15 cellular contexts compared by ENCODE assay signal in genomic region chr18:4233468-4233867, GRCh38.
A peak's percentile ranks its signal among the peaks of the same experiment; 100 is the strongest.
DNase-seq lines count a peak whose midpoint lies in the region; ATAC-seq and TF ChIP-seq lines count a peak whose summit lies in the region.
"Had no signal": no experiment of that assay in that cellular context is flagged by ENCODE, and none has a peak within 500 bp of the region (broad histone marks: within the 10 kb centered on the region; RNA-seq: fewer than 3 reads in every experiment).

No MANE protein-coding gene starts in this region.

- no peak overlapping the region for H2BK120ac ChIP-seq in mesendoderm (ENCODE audit: low read depth, low read length)

- H3K4me3 Mint-ChIP-seq in WTC11: peak overlapping the region; percentile 20
- H3K4me3 Mint-ChIP-seq: B cell; CD4-positive, alpha-beta T cell had no signal

- no peak overlapping the region for H3K23ac ChIP-seq in mesendoderm (ENCODE audit: low read length)

- POLR2A ChIA-PET in A673 (lab: Charles Lee; ENCODE audit: low non-redundant PET): no interaction called here
- POLR2A ChIA-PET in WTC11 (lab: Charles Lee): no interaction called here

- H3K4ac ChIP-seq in mesendoderm (ENCODE audit: low read depth, low read length): no peak overlapping the region

- H3K79me2 ChIP-seq in mesendoderm (ENCODE audit: control insufficient read depth, insufficient read depth, low read length): no peaks in the 10 kb centered on the region

- no peaks in the 10 kb centered on the region for H3K79me1 ChIP-seq in mesendoderm (ENCODE audit: low read length)

- no peak overlapping the region for H3K4me2 ChIP-seq in mesendoderm (ENCODE audit: low read length)

- H3K27ac Mint-ChIP-seq in WTC11: no peak overlapping the region
- H3K27ac Mint-ChIP-seq: B cell; CD4-positive, alpha-beta T cell had no signal

- H2BK5ac ChIP-seq in mesendoderm (ENCODE audit: low read length): no peak overlapping the region

- TF ChIP-seq CTCF in A673 (conservative IDR thresholded peaks at IDR 0.05; ENCODE audit: low read depth, low read length): no peak
- no peak for TF ChIP-seq CTCF in WTC11 (IDR thresholded peaks at IDR 0.05)

- H3K9ac ChIP-seq in HUES6 (ENCODE audit: low read length) (no peak overlapping the region), mesendoderm (ENCODE audit: low read length) (no peak overlapping the region)

- H3K18ac ChIP-seq in mesendoderm (ENCODE audit: low read length): no peak overlapping the region

- H3K56ac ChIP-seq in mesendoderm (ENCODE audit: low read length): no peak overlapping the region

- no peak overlapping the region for H2AK5ac ChIP-seq in mesendoderm (ENCODE audit: low read length)

- H3K4me1 Mint-ChIP-seq in WTC11: peaks cover 68% of the 10 kb centered on the region
- H3K4me1 Mint-ChIP-seq: B cell had no signal

- H3K4me3 ChIP-seq in A673 (ENCODE audit: low read depth, low read length, poor library complexity, severe bottlenecking) (no peak overlapping the region), HUES6 (ENCODE audit: low read depth, low read length) (peak overlapping the region; percentile 42), mesendoderm (ENCODE audit: low read length) (no peak overlapping the region)
- H3K4me3 ChIP-seq: HAP-1, K562 had no signal

- H2BK15ac ChIP-seq in mesendoderm (replicated peaks; ENCODE audit: low read depth): no peak overlapping the region

- H3K36me3 Mint-ChIP-seq in WTC11: peaks cover 7% of the 10 kb centered on the region; the same call in 1 of the 2 replicates

- H3K27ac ChIP-seq in A673 (ENCODE audit: low read depth, low read length, poor library complexity, severe bottlenecking) (no peak overlapping the region), HUES6 (ENCODE audit: low read depth, low read length) (peak overlapping the region; percentile 14; the same call in 1 of the 2 replicates), mesendoderm (ENCODE audit: low read depth, low read length) (no peak overlapping the region)

- DNase-seq in A673 (ENCODE audit: low spot score) (peak; percentile 34), WTC11 (ENCODE audit: low spot score) (no peak), mesendoderm (peak; percentile 30), left lobe of liver (ENCODE audit: low spot score) (no peak), 8988T (no peak)
- DNase-seq: C1 segment of cervical spinal cord; CD4-positive, alpha-beta T cell; DND-41; GDM1; Karpas-422 had no signal

- H4K8ac ChIP-seq in mesendoderm (ENCODE audit: low read depth, low read length): no peak overlapping the region

- peaks cover 52% of the 10 kb centered on the region for H3K27me3 Mint-ChIP-seq in WTC11 (ENCODE audit: low read depth)
- H3K27me3 Mint-ChIP-seq: B cell; CD4-positive, alpha-beta T cell had no signal

- no TSS peak for BruUV-seq in A673 (replicated peaks; lab: Mats Ljungman, UMichigan)

- CTCF ChIA-PET in A673 (lab: Charles Lee): no interaction called here
- CTCF ChIA-PET in WTC11 (lab: Charles Lee): interaction anchor here (1.3 kb wide), 1 partner anchor 51 kb away, joined by 3 read pairs; no protein-coding TSS in a partner anchor

- no CpG with 5 or more reads among the region's 3 CpGs for WGBS in mesendoderm (ENCODE audit: extremely low coverage, insufficient coverage, low lambda C conversion rate)

- H3K4me1 ChIP-seq in A673 (ENCODE audit: insufficient read depth, low read length, poor library complexity, severe bottlenecking) (peaks cover 19% of the 10 kb centered on the region), HUES6 (ENCODE audit: control insufficient read depth, insufficient read depth, low read length) (peaks cover 56% of the 10 kb centered on the region), mesendoderm (ENCODE audit: control insufficient read depth, low read depth, low read length) (peaks cover 4% of the 10 kb centered on the region)

- H3K36me3 ChIP-seq in A673 (ENCODE audit: insufficient read depth, low read length, poor library complexity, severe bottlenecking): no peaks in the 10 kb centered on the region
- H3K36me3 ChIP-seq in HUES6 (ENCODE audit: control insufficient read depth, insufficient read depth, low read length): no peaks in the 10 kb centered on the region
- no peaks in the 10 kb centered on the region for H3K36me3 ChIP-seq in mesendoderm (ENCODE audit: control insufficient read depth, insufficient read depth, low read length)
- H3K36me3 ChIP-seq: HAP-1 had no signal

- no peak overlapping the region for H4K5ac ChIP-seq in mesendoderm (ENCODE audit: low read length)

- ATAC-seq in WTC11: no peak
- no peak for ATAC-seq in left lobe of liver
- ATAC-seq in HG03025 (IDR thresholded peaks at IDR 0.05; ENCODE audit: low FRiP score, unreplicated experiment): no peak
- ATAC-seq: K562 had no signal

- peaks cover 13% of the 10 kb centered on the region for H3K9me3 Mint-ChIP-seq in WTC11

- intact Hi-C loops in A673 (cut with micrococcal nuclease; ENCODE audit: unreplicated experiment): no loop called here

- H3K9me3 ChIP-seq in A673 (ENCODE audit: low read depth, low read length, poor library complexity, severe bottlenecking): peaks cover 5% of the 10 kb centered on the region
- peaks cover 5% of the 10 kb centered on the region; the same call in 1 of the 2 replicates for H3K9me3 ChIP-seq in HUES6 (ENCODE audit: control insufficient read depth, insufficient read depth, low read depth, low read length)

- H3K27me3 ChIP-seq in A673 (replicated peaks; ENCODE audit: insufficient read depth, low read depth, low read length, poor library complexity) (no peaks in the 10 kb centered on the region), HUES6 (ENCODE audit: control insufficient read depth, insufficient read depth, low read length) (no peaks in the 10 kb centered on the region; the same call in 1 of the 2 replicates), mesendoderm (ENCODE audit: insufficient read depth, low read length, poor library complexity) (no peaks in the 10 kb centered on the region)

TF ChIP-seq in WTC11, 78 proteins besides CTCF, POLR2A, EP300 and RAD21 (continues in another document):
- TF ChIP-seq MXD4 (CRISPR knock-in tag; IDR thresholded peaks at IDR 0.05; ENCODE audit: borderline replicate concordance) (no peak), HMGA2 (CRISPR knock-in tag; IDR thresholded peaks at IDR 0.05) (no peak), USF2 (CRISPR knock-in tag; IDR thresholded peaks at IDR 0.05) (no peak), NR1H2 (CRISPR knock-in tag; IDR thresholded peaks at IDR 0.05) (no peak), RORB (CRISPR knock-in tag; IDR thresholded peaks at IDR 0.05) (no peak), NR3C1 (CRISPR knock-in tag; conservative IDR thresholded peaks at IDR 0.05; ENCODE audit: low read depth) (no peak), TCF7 (CRISPR knock-in tag; IDR thresholded peaks at IDR 0.05; ENCODE audit: low read depth) (no peak), ZNF138 (CRISPR knock-in tag; conservative IDR thresholded peaks at IDR 0.05) (no peak), NR2C2 (CRISPR knock-in tag; IDR thresholded peaks at IDR 0.05) (no peak)
- TF ChIP-seq, protein P1, sequence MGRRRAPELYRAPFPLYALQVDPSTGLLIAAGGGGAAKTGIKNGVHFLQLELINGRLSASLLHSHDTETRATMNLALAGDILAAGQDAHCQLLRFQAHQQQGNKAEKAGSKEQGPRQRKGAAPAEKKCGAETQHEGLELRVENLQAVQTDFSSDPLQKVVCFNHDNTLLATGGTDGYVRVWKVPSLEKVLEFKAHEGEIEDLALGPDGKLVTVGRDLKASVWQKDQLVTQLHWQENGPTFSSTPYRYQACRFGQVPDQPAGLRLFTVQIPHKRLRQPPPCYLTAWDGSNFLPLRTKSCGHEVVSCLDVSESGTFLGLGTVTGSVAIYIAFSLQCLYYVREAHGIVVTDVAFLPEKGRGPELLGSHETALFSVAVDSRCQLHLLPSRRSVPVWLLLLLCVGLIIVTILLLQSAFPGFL (CRISPR knock-in tag; IDR thresholded peaks at IDR 0.05; ENCODE audit: borderline replicate concordance): no peak
- TF ChIP-seq, protein P2, sequence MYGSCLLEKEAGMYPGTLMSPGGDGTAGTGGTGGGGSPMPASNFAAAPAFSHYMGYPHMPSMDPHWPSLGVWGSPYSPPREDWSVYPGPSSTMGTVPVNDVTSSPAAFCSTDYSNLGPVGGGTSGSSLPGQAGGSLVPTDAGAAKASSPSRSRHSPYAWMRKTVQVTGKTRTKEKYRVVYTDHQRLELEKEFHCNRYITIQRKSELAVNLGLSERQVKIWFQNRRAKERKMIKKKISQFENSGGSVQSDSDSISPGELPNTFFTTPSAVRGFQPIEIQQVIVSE (CRISPR knock-in tag; IDR thresholded peaks at IDR 0.05; ENCODE audit: borderline replicate concordance): no peak

Comparison
In these comparisons a context has a peak if more than half of its experiments do, and no peak if none do; other contexts are left out.
1. DNase-seq: peak in A673 (single experiment) and mesendoderm (single experiment); none in WTC11 (single experiment), left lobe of liver (single experiment) and 8988T (single experiment).